18 cellular contexts compared by ENCODE assay signal in genomic region chr10:110996256-110996655, GRCh38.
DNase-seq lines count a peak whose midpoint lies in the region; ATAC-seq and TF ChIP-seq lines count a peak whose summit lies in the region.
"Had no signal": no experiment of that assay in that cellular context is flagged by ENCODE, and none has a peak within 500 bp of the region (broad histone marks: within the 10 kb centered on the region; RNA-seq: fewer than 3 reads in every experiment).

No MANE protein-coding gene starts in this region.

- no CpG with 5 or more reads among the region's 6 CpGs for WGBS in mesendoderm (ENCODE audit: extremely low coverage, insufficient coverage, low lambda C conversion rate)

- no peak overlapping the region for H3K4me3 Mint-ChIP-seq in stimulated activated memory B cell treated with anti-CD40 and anti-IgM and Interleukin-4, amounts not matched to agents 10 μg/mL and 1 μg/mL and 100 μg/mL, for 72 hours
- H3K4me3 Mint-ChIP-seq: B cell; CD4-positive, alpha-beta T cell; CD8-positive, alpha-beta T cell had no signal

- H3K4me1 ChIP-seq in right atrium auricular region (no peaks in the 10 kb centered on the region), mesendoderm (ENCODE audit: control insufficient read depth, low read depth, low read length) (no peaks in the 10 kb centered on the region)
- H3K4me1 ChIP-seq: A549, Caco-2 had no signal

- DNase-seq in left ventricle myocardium superior, result peak; percentile 15
- no peak for DNase-seq in right atrium auricular region (ENCODE audit: low spot score)
- no peak for DNase-seq in mesendoderm
- DNase-seq in SIG-M5 (lab: John Stamatoyannopoulos, UW), result no peak
- no peak for DNase-seq in activated CD8-positive, alpha-beta memory T cell treated with anti-CD3 and anti-CD28 coated beads, Interleukin-2, amount 50 U/mL, for 4 hours
- DNase-seq: AML-193; Caco-2; Calu3; CD4-positive, alpha-beta T cell; CD8-positive, alpha-beta T cell; DMS79 treated with DMSO at 0.1 percent for 48 hours; GF-D8 had no signal

- H3K27ac ChIP-seq in right atrium auricular region, result no peak overlapping the region
- no peak overlapping the region for H3K27ac ChIP-seq in mesendoderm (ENCODE audit: low read depth, low read length)
- H3K27ac ChIP-seq: 22Rv1; A549; BLaER1 treated with 17β-estradiol and CSF1 and Interleukin-3, amounts not matched to agents 10 nM and 100 nM; C4-2B had no signal

- H3K27me3 Mint-ChIP-seq in stimulated activated memory B cell treated with anti-CD40 and anti-IgM and Interleukin-4, amounts not matched to agents 10 μg/mL and 1 μg/mL and 100 μg/mL, for 72 hours, result no peaks in the 10 kb centered on the region
- H3K27me3 Mint-ChIP-seq: B cell; CD4-positive, alpha-beta T cell had no signal

- H3K36me3 ChIP-seq in right atrium auricular region, result peaks cover under 1% of the 10 kb centered on the region
- no peaks in the 10 kb centered on the region for H3K36me3 ChIP-seq in mesendoderm (ENCODE audit: control insufficient read depth, insufficient read depth, low read length)

- H3K79me2 ChIP-seq in mesendoderm (ENCODE audit: control insufficient read depth, insufficient read depth, low read length), result no peaks in the 10 kb centered on the region

- no peaks in the 10 kb centered on the region for H3K9me3 Mint-ChIP-seq in stimulated activated memory B cell treated with anti-CD40 and anti-IgM and Interleukin-4, amounts not matched to agents 10 μg/mL and 1 μg/mL and 100 μg/mL, for 72 hours
- H3K9me3 Mint-ChIP-seq: CD4-positive, alpha-beta T cell; CD8-positive, alpha-beta T cell had no signal

- H2BK120ac ChIP-seq in mesendoderm (ENCODE audit: low read depth, low read length), result no peak overlapping the region

- no peaks in the 10 kb centered on the region for H3K79me1 ChIP-seq in mesendoderm (ENCODE audit: low read length)

- H3K4me3 ChIP-seq in right atrium auricular region, result no peak overlapping the region
- no peak overlapping the region for H3K4me3 ChIP-seq in mesendoderm (ENCODE audit: low read length)
- H3K4me3 ChIP-seq: A549; BLaER1 treated with 17β-estradiol and CSF1 and Interleukin-3, amounts not matched to agents 10 nM and 100 nM had no signal

- H3K27me3 ChIP-seq in right atrium auricular region (no peaks in the 10 kb centered on the region), mesendoderm (ENCODE audit: insufficient read depth, low read length, poor library complexity) (no peaks in the 10 kb centered on the region)
- H3K27me3 ChIP-seq: BLaER1 treated with 17β-estradiol and CSF1 and Interleukin-3, amounts not matched to agents 10 nM and 100 nM had no signal

- H3K4me1 Mint-ChIP-seq in stimulated activated memory B cell treated with anti-CD40 and anti-IgM and Interleukin-4, amounts not matched to agents 10 μg/mL and 1 μg/mL and 100 μg/mL, for 72 hours, result peaks cover 15% of the 10 kb centered on the region

- H2AK5ac ChIP-seq in mesendoderm (ENCODE audit: low read length), result no peak overlapping the region

- no peak overlapping the region for H3K4ac ChIP-seq in mesendoderm (ENCODE audit: low read depth, low read length)

- no peak overlapping the region for H2BK5ac ChIP-seq in mesendoderm (ENCODE audit: low read length)

- H3K9ac ChIP-seq in mesendoderm (ENCODE audit: low read length), result no peak overlapping the region
- H3K9ac ChIP-seq: BLaER1 treated with 17β-estradiol and CSF1 and Interleukin-3, amounts not matched to agents 10 nM and 100 nM had no signal

- intact Hi-C loops in left ventricle myocardium superior (cut with micrococcal nuclease), result no loop called here

- H3K18ac ChIP-seq in mesendoderm (ENCODE audit: low read length), result peak overlapping the region; percentile 28

- TF ChIP-seq CTCF in right atrium auricular region (IDR thresholded peaks at IDR 0.05), result no peak

- H3K56ac ChIP-seq in mesendoderm (ENCODE audit: low read length), result no peak overlapping the region

- no peak overlapping the region for H4K8ac ChIP-seq in mesendoderm (ENCODE audit: low read depth, low read length)

- no peak overlapping the region for H2BK15ac ChIP-seq in mesendoderm (replicated peaks; ENCODE audit: low read depth)

- H3K9me3 ChIP-seq in right atrium auricular region, result no peaks in the 10 kb centered on the region
- H3K9me3 ChIP-seq: A549; BLaER1 treated with 17β-estradiol and CSF1 and Interleukin-3, amounts not matched to agents 10 nM and 100 nM; Caco-2 had no signal

- H3K23ac ChIP-seq in mesendoderm (ENCODE audit: low read length), result no peak overlapping the region

- peak overlapping the region; percentile 20 for H3K27ac Mint-ChIP-seq in stimulated activated memory B cell treated with anti-CD40 and anti-IgM and Interleukin-4, amounts not matched to agents 10 μg/mL and 1 μg/mL and 100 μg/mL, for 72 hours
- H3K27ac Mint-ChIP-seq: B cell; CD4-positive, alpha-beta T cell; CD8-positive, alpha-beta T cell had no signal

- no peak overlapping the region for H3K4me2 ChIP-seq in mesendoderm (ENCODE audit: low read length)
- H3K4me2 ChIP-seq: A549; BLaER1 treated with 17β-estradiol and CSF1 and Interleukin-3, amounts not matched to agents 10 nM and 100 nM had no signal

- ATAC-seq in left ventricle myocardium superior, result no peak
- no peak for ATAC-seq in stimulated activated memory B cell treated with anti-CD40 and anti-IgM and Interleukin-4, amounts not matched to agents 10 μg/mL and 1 μg/mL and 100 μg/mL, for 72 hours
- ATAC-seq: A549; CD8-positive, alpha-beta T cell had no signal

- no peak overlapping the region for H4K5ac ChIP-seq in mesendoderm (ENCODE audit: low read length)

- peaks cover 25% of the 10 kb centered on the region for H3K36me3 Mint-ChIP-seq in stimulated activated memory B cell treated with anti-CD40 and anti-IgM and Interleukin-4, amounts not matched to agents 10 μg/mL and 1 μg/mL and 100 μg/mL, for 72 hours
